In genomic region chrX:110002300-110003166, GRCh38 we compare ENCODE assay signal across 8 cellular contexts. TPM values are rescaled to one million over a fixed set of nuclear protein-coding genes. Genes with fewer than 3 reads are reported as not detected.
DNase-seq lines count a peak whose midpoint lies in the region; ATAC-seq lines count a peak whose summit lies in the region.

Gene TMEM164, plus strand, starts transcription at chrX:110003114. Its CDS starts 661 bp downstream, at chrX:110003775.

- DNase-seq in C1 segment of cervical spinal cord (lab: John Stamatoyannopoulos, UW): peak; percentile 24 to 86 (median 70)
- peak; percentile 51 for DNase-seq in NCI-H82 treated with DMSO at 0.1 percent for 48 hours (lab: John Stamatoyannopoulos, UW; ENCODE audit: unreplicated experiment)
- peak; percentile 88 for DNase-seq in activated CD8-positive, alpha-beta T cell treated with anti-CD3 and anti-CD28 coated beads, Interleukin-2, amount 10 ng/mL, durations not matched to agents 7 days and 5 days
- DNase-seq in effector CD8-positive, alpha-beta T cell (lab: John Stamatoyannopoulos, UW): peak; percentile 58
- DNase-seq in medulla oblongata (ENCODE audit: extremely low spot score): peak; percentile 74
- peak; percentile 54 for DNase-seq in stimulated activated CD8-positive, alpha-beta memory T cell treated with anti-CD3 and anti-CD28 coated beads, Interleukin-12 subunit alpha, Interleukin-12 subunit beta, amount 100 ng/mL, for 1 hour (ENCODE audit: low read depth)

- POLR2A ChIA-PET in activated CD8-positive, alpha-beta T cell treated with anti-CD3 and anti-CD28 coated beads, Interleukin-2, amount 10 ng/mL, durations not matched to agents 7 days and 5 days (lab: Charles Lee): interaction anchor here (1.0 to 2.1 kb wide), 2 partner anchors 8 to 12 kb away, joined by 4 to 14 read pairs; no protein-coding TSS in a partner anchor

- ATAC-seq in GM19351 (IDR thresholded peaks at IDR 0.05; ENCODE audit: unreplicated experiment): peak; percentile 72
- peak; percentile 75 for ATAC-seq in HG03520 (IDR thresholded peaks at IDR 0.05; ENCODE audit: unreplicated experiment)
- peak; percentile 83 for ATAC-seq in activated CD8-positive, alpha-beta T cell treated with anti-CD3 and anti-CD28 coated beads, Interleukin-2, amount 10 ng/mL, durations not matched to agents 7 days and 5 days

- H3K4me1 Mint-ChIP-seq in activated CD8-positive, alpha-beta T cell treated with anti-CD3 and anti-CD28 coated beads, Interleukin-2, amount 10 ng/mL, durations not matched to agents 7 days and 5 days (ENCODE audit: low read depth): peaks cover 42% of the 10 kb centered on the region

- H3K9me3 Mint-ChIP-seq in activated CD8-positive, alpha-beta T cell treated with anti-CD3 and anti-CD28 coated beads, Interleukin-2, amount 10 ng/mL, durations not matched to agents 7 days and 5 days (ENCODE audit: insufficient read depth): no peaks in the 10 kb centered on the region

- H3K36me3 Mint-ChIP-seq in activated CD8-positive, alpha-beta T cell treated with anti-CD3 and anti-CD28 coated beads, Interleukin-2, amount 10 ng/mL, durations not matched to agents 7 days and 5 days (ENCODE audit: low read depth): peaks cover 11% of the 10 kb centered on the region

- CTCF ChIA-PET in activated CD8-positive, alpha-beta T cell treated with anti-CD3 and anti-CD28 coated beads, Interleukin-2, amount 10 ng/mL, durations not matched to agents 7 days and 5 days (lab: Charles Lee): interaction anchor here (1.1 kb wide), 1 partner anchor 12 kb away, joined by 3 read pairs; no protein-coding TSS in a partner anchor

- H3K27ac Mint-ChIP-seq in activated CD8-positive, alpha-beta T cell treated with anti-CD3 and anti-CD28 coated beads, Interleukin-2, amount 10 ng/mL, durations not matched to agents 7 days and 5 days: peak within 1 kb of the TSS; percentile 91

- no peaks in the 10 kb centered on the region for H3K27me3 Mint-ChIP-seq in activated CD8-positive, alpha-beta T cell treated with anti-CD3 and anti-CD28 coated beads, Interleukin-2, amount 10 ng/mL, durations not matched to agents 7 days and 5 days (ENCODE audit: low read depth)

- peak within 1 kb of the TSS; percentile 81 for H3K4me3 Mint-ChIP-seq in activated CD8-positive, alpha-beta T cell treated with anti-CD3 and anti-CD28 coated beads, Interleukin-2, amount 10 ng/mL, durations not matched to agents 7 days and 5 days

RNA-seq across cellular contexts. Expression of gene TMEM164, which starts in this region (rescaled TPM):
- total RNA-seq in activated CD8-positive, alpha-beta T cell treated with anti-CD3 and anti-CD28 coated beads, Interleukin-2, amount 10 ng/mL, durations not matched to agents 7 days and 5 days: 10 to 100 TPM; 17.5 to 24.1 TPM

Comparison
In these comparisons a context has a peak if more than half of its experiments do, and no peak if none do; other contexts are left out.
1. Peak in every context shown above with its lines: DNase-seq and ATAC-seq.